10 cellular contexts compared by ENCODE assay signal in the genomic region with DNA sequence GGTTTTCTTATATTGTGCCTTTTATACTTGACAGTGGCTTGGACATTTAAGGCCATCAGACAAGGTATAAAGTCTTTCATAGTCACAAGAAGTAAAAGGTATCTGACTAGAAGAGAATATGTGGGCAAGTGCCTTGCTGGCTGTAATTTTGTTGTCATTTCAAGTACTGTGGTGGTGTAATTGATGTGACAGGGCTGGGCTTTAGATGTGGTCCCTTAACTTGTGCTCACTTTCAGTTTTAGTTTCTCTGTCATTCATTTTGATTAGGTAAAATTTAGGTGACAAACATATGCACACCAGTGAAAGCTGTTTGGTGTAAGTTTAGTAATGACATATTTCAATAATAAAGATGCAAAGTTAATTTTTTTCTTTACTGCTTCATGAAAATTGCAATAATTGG. TPM values are rescaled to one million over a fixed set of nuclear protein-coding genes. Genes with fewer than 3 reads are reported as not detected.
DNase-seq lines count a peak whose midpoint lies in the region; ATAC-seq, FAIRE-seq and TF ChIP-seq lines count a peak whose summit lies in the region.
"Had no signal": no experiment of that assay in that cellular context is flagged by ENCODE, and none has a peak within 500 bp of the region (broad histone marks: within the 10 kb centered on the region; RNA-seq: fewer than 3 reads in every experiment).

No MANE protein-coding gene starts in this region.

- H3K4me2 ChIP-seq in PC-9, result no peak overlapping the region

- CTCF ChIA-PET in PC-9 (lab: Charles Lee), result no interaction called here

- no peaks in the 10 kb centered on the region for H3F3A ChIP-seq in PC-9 (ENCODE audit: insufficient read depth, low read depth)

- intact Hi-C loops in lower lobe of right lung (cut with DNase I) (no loop called here), PC-9 (cut with micrococcal nuclease; ENCODE audit: unreplicated experiment) (no loop called here), esophagus squamous epithelium (cut with DNase I) (no loop called here)

- no peak overlapping the region for H3K4me3 ChIP-seq in lower lobe of right lung
- no peak overlapping the region for H3K4me3 ChIP-seq in PC-9
- no peak overlapping the region for H3K4me3 ChIP-seq in esophagus squamous epithelium
- H3K4me3 ChIP-seq: upper lobe of right lung had no signal

- no peak overlapping the region for H2AFZ ChIP-seq in PC-9

- no TSS peak for BruUV-seq in PC-9 (replicated peaks; lab: Mats Ljungman, UMichigan)

- H3K36me3 ChIP-seq in lower lobe of right lung (peaks cover 20% of the 10 kb centered on the region), PC-9 (ENCODE audit: low read depth) (no peaks in the 10 kb centered on the region; the same call in 1 of the 2 replicates), esophagus squamous epithelium (peaks cover 0 to 30% (median 0%) of the 10 kb centered on the region in 3 donors)

- no peak for TF ChIP-seq CTCF in lower lobe of right lung (IDR thresholded peaks at IDR 0.05)
- no peak for TF ChIP-seq CTCF in PC-9 (conservative IDR thresholded peaks at IDR 0.05)
- no peak for TF ChIP-seq CTCF in esophagus squamous epithelium (IDR thresholded peaks at IDR 0.05)

- POLR2A ChIA-PET in PC-9 (lab: Charles Lee; ENCODE audit: unreplicated experiment), result no interaction called here

- peak; percentile 90 for FAIRE-seq in GM12891 (lab: Jason Lieb, UNC)

- DNase-seq in GM12891 (ENCODE audit: insufficient read length, low spot score) (no peak), NCI-H69 (lab: John Stamatoyannopoulos, UW) (peak; percentile 29), lower lobe of right lung (no peak), cerebellar cortex (ENCODE audit: low spot score) (no peak), PC-9 (no peak), esophagus squamous epithelium (lab: John Stamatoyannopoulos, UW) (no peak)
- DNase-seq: left ventricle myocardium superior, upper lobe of right lung had no signal

- no peak for TF ChIP-seq POLR2A in GM12891 (IDR thresholded peaks at IDR 0.05; ENCODE audit: low read depth, low read length)
- no peak for TF ChIP-seq POLR2A in esophagus squamous epithelium (IDR thresholded peaks at IDR 0.05)

- H3K27me3 ChIP-seq in lower lobe of right lung (ENCODE audit: low read depth) (no peaks in the 10 kb centered on the region), PC-9 (ENCODE audit: insufficient read depth, low read depth) (no peaks in the 10 kb centered on the region), esophagus squamous epithelium (no peaks in the 10 kb centered on the region)
- H3K27me3 ChIP-seq: upper lobe of right lung had no signal

- H3K27ac ChIP-seq in lower lobe of right lung, result no peak overlapping the region
- H3K27ac ChIP-seq in PC-9, result no peak overlapping the region
- H3K27ac ChIP-seq in esophagus squamous epithelium, result no peak overlapping the region
- H3K27ac ChIP-seq: upper lobe of right lung had no signal

- H3K9me2 ChIP-seq in PC-9 (ENCODE audit: insufficient read depth), result no peaks in the 10 kb centered on the region

- ATAC-seq in GM19372 (IDR thresholded peaks at IDR 0.05; ENCODE audit: low read depth, unreplicated experiment) (peak; percentile 80), HG02970 (IDR thresholded peaks at IDR 0.05; ENCODE audit: low FRiP score, unreplicated experiment) (peak; percentile 66), lower lobe of right lung (no peak)
- ATAC-seq: left ventricle myocardium superior, upper lobe of right lung had no signal

- no peaks in the 10 kb centered on the region; the same call in 1 of the 2 replicates for H4K20me1 ChIP-seq in PC-9 (ENCODE audit: insufficient read depth)

- no peaks in the 10 kb centered on the region for H3K79me2 ChIP-seq in PC-9 (ENCODE audit: low read depth)

- H3K9me3 ChIP-seq in lower lobe of right lung (no peaks in the 10 kb centered on the region), PC-9 (ENCODE audit: insufficient read depth, low read depth) (no peaks in the 10 kb centered on the region), esophagus squamous epithelium (no peaks in the 10 kb centered on the region)
- H3K9me3 ChIP-seq: upper lobe of right lung had no signal

- H3K4me1 ChIP-seq in lower lobe of right lung (no peaks in the 10 kb centered on the region), PC-9 (replicated peaks; ENCODE audit: insufficient read depth) (no peaks in the 10 kb centered on the region), esophagus squamous epithelium (no peaks in the 10 kb centered on the region)
- H3K4me1 ChIP-seq: upper lobe of right lung had no signal

TF ChIP-seq in GM12891, 5 proteins besides CTCF, POLR2A, EP300 and RAD21:
- no peak for TF ChIP-seq POU2F2 (IDR thresholded peaks at IDR 0.05; ENCODE audit: low read depth, low read length)
- TF ChIP-seq SPI1 (IDR thresholded peaks at IDR 0.05; ENCODE audit: low read depth, low read length), result no peak
- no peak for TF ChIP-seq TAF1 (IDR thresholded peaks at IDR 0.05; ENCODE audit: low read depth, low read length)
- TF ChIP-seq PAX5 (IDR thresholded peaks at IDR 0.05; ENCODE audit: insufficient read depth, low read length, severe bottlenecking), result no peak
- TF ChIP-seq POLR2AphosphoS5 (IDR thresholded peaks at IDR 0.05; ENCODE audit: low read depth, low read length), result no peak
TF ChIP-seq in GM12891: peak in this region for 0.

RNA-seq across cellular contexts. Expression of a gene that starts 31.2 kb away (rescaled TPM):
- not detected for polyA plus RNA-seq in GM12891 (2012; ENCODE audit: low read depth, missing spikeins)
- total RNA-seq in lower lobe of right lung, result not detected
- total RNA-seq in PC-9 (2021), result not detected in 2 replicates
- total RNA-seq in esophagus squamous epithelium, result under 1 TPM in 1 of 4 donors, not detected in 3; under 0.01 TPM
- total RNA-seq: left ventricle myocardium superior, upper lobe of right lung had no signal

Comparison
In these comparisons a context has a peak if more than half of its experiments do, and no peak if none do; other contexts are left out.
1. ATAC-seq: peak in GM19372 (single experiment) and HG02970 (single experiment); none in lower lobe of right lung (0 of 2).